ENCODE assay signal across 8 cellular contexts in the genomic region with DNA sequence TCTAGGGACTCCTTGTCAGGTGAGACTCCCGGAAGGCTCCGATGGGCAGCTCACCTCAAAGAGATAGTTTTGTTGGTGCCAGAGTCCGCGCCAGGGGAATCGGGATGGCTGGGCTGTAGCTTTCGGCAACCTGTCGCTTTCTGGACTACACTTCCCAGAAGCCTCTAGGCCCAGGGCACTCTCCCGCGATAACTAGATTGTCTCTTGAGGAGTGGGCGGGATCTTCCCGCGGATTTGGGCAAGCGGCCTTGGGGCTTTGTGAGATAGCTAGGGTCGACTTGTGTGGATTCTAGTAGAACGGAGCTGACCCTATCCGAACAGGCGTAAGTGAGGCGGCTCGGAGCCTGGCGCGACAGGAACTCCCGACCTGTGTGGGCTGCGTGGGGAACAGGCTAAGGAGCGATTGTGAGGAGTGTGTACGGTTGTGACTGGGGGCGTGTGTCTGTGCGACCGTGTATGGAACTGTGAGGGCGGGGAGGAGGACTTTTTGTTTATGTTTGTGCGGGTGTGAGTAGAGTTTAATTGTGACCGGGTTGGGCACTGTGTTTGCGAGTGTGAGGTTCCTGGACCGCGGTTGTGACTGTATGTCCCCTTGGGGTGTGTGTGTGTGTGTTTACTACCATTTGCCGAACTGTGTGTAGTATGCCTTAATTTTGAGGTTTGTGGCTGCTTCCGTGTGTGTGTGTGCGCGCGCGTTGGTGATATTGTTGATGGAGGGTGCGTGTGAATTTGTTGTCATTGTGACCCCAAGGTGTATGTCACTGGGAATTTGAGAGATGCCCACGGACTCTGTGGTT. TPM values are rescaled to one million over a fixed set of nuclear protein-coding genes. Genes with fewer than 3 reads are reported as not detected.
DNase-seq lines count a peak whose midpoint lies in the region; FAIRE-seq and TF ChIP-seq lines count a peak whose summit lies in the region.

A gene (plus strand): TSS at position 231 of the 797 bp plus-strand sequence. CDS start 25,955 bp downstream, outside the sequence.

- TF ChIP-seq POLR2A in endothelial cell of umbilical vein (IDR thresholded peaks at IDR 0.05; ENCODE audit: low read depth, low read length), result peak; percentile 44

- WGBS in mesodermal cell (ENCODE audit: insufficient coverage in 2 of 2), 2 experiments, result 1 to 2% methylated on average over 34 to 39 of the region's 42 CpGs

- peak; percentile 75 to 91 (median 85) for DNase-seq in CD8-positive, alpha-beta memory T cell
- peak; percentile 85 for DNase-seq in GM20000 (ENCODE audit: low spot score)
- peak; percentile 83 for DNase-seq in HT1080 (ENCODE audit: low read depth)
- DNase-seq in NT2/D1 (ENCODE audit: low read depth, low spot score), result peak; percentile 90
- DNase-seq in activated CD8-positive, alpha-beta memory T cell treated with anti-CD3 and anti-CD28 coated beads, Interleukin-2, amount 50 U/mL, for 4 hours, result peak; percentile 82
- DNase-seq in endothelial cell of umbilical vein (ENCODE audit: low read depth, low spot score), result peak; percentile 95
- DNase-seq in stimulated activated CD8-positive, alpha-beta memory T cell treated with anti-CD3 and anti-CD28 coated beads, Interleukin-15, amount 100 ng/mL, for 1 hour (ENCODE audit: low read depth), result peak; percentile 64

- no peaks in the 10 kb centered on the region for H3K9me1 ChIP-seq in endothelial cell of umbilical vein (replicated peaks; ENCODE audit: control insufficient read depth, extremely low read depth, insufficient read depth, low read length)

- no peaks in the 10 kb centered on the region for H3K27me3 Mint-ChIP-seq in CD8-positive, alpha-beta memory T cell

- peak within 1 kb of the TSS; percentile 91 for H3K4me3 ChIP-seq in CD8-positive, alpha-beta memory T cell (ENCODE audit: low read length)
- H3K4me3 ChIP-seq in NT2/D1 (ENCODE audit: insufficient read length, low read depth), result peak within 1 kb of the TSS; percentile 97
- H3K4me3 ChIP-seq in endothelial cell of umbilical vein (replicated peaks in 1 of 3; ENCODE audit: insufficient read depth in 1 of 3, low read depth in 1 of 3, low read length in 3 of 3), result peak within 1 kb of the TSS; percentile 49 to 75 (median 72)
- H3K4me3 ChIP-seq in mesodermal cell (ENCODE audit: extremely low read depth, insufficient read depth, low read length, poor library complexity, severe bottlenecking), result peak within 1 kb of the TSS; percentile 69

- no peaks in the 10 kb centered on the region for H3K9me3 ChIP-seq in CD8-positive, alpha-beta memory T cell (ENCODE audit: low read length)
- H3K9me3 ChIP-seq in NT2/D1 (ENCODE audit: insufficient read depth, low read length), result no peaks in the 10 kb centered on the region
- H3K9me3 ChIP-seq in endothelial cell of umbilical vein (replicated peaks; ENCODE audit: control insufficient read depth, insufficient read depth, low read length), result no peaks in the 10 kb centered on the region
- peaks cover 28% of the 10 kb centered on the region for H3K9me3 ChIP-seq in mesodermal cell (ENCODE audit: control insufficient read depth, low read length)

- peaks cover 11 to 31% (median 19%) of the 10 kb centered on the region in 3 donors for H3K4me1 Mint-ChIP-seq in CD8-positive, alpha-beta memory T cell

- H3K27ac Mint-ChIP-seq in CD8-positive, alpha-beta memory T cell, result no peak within 1 kb of the TSS

- TF ChIP-seq CTCF in GM20000 (IDR thresholded peaks at IDR 0.05; ENCODE audit: extremely low read depth, missing control alignments) (no peak), endothelial cell of umbilical vein (IDR thresholded peaks at IDR 0.05; ENCODE audit: extremely low read depth in 1 of 2, insufficient read depth in 1 of 2, low read depth in 1 of 2, low read length in 2 of 2) (no peak)

- peak within 1 kb of the TSS; percentile 98 for H2AFZ ChIP-seq in endothelial cell of umbilical vein (ENCODE audit: low read depth, low read length)

- peak within 1 kb of the TSS; percentile 66 for H3K4me2 ChIP-seq in endothelial cell of umbilical vein (ENCODE audit: insufficient read depth, low read length)

- H3K79me2 ChIP-seq in endothelial cell of umbilical vein (ENCODE audit: control insufficient read depth, insufficient read depth, low read length), result no peaks in the 10 kb centered on the region

- H3K27me3 ChIP-seq in CD8-positive, alpha-beta memory T cell (ENCODE audit: insufficient read depth, low read length, poor library complexity, severe bottlenecking), result no peaks in the 10 kb centered on the region
- H3K27me3 ChIP-seq in NT2/D1 (ENCODE audit: insufficient read depth, insufficient read length) (no peaks in the 10 kb centered on the region), endothelial cell of umbilical vein (ENCODE audit: control insufficient read depth in 2 of 2, insufficient read depth in 2 of 2, low read length in 2 of 2) (no peaks in the 10 kb centered on the region)

- peak within 1 kb of the TSS; percentile 68 for H3K27ac ChIP-seq in CD8-positive, alpha-beta memory T cell (ENCODE audit: low read depth, low read length)
- H3K27ac ChIP-seq in endothelial cell of umbilical vein (ENCODE audit: insufficient read depth, low read depth, low read length) (peak within 1 kb of the TSS; percentile 83), mesodermal cell (ENCODE audit: low read depth, low read length, severe bottlenecking) (peak within 1 kb of the TSS; percentile 76)

- intact Hi-C loops in endothelial cell of umbilical vein (cut with micrococcal nuclease), result loop anchor here (1.0 to 5.0 kb wide), 6 partner anchors 13 to 323 kb away; a partner anchor contains a TSS

- CTCF ChIA-PET in CD8-positive, alpha-beta memory T cell (lab: Charles Lee), result interaction anchor here (1.0 to 2.3 kb wide), 3 partner anchors 13 to 321 kb away, joined by 4 to 17 read pairs (median 5); a partner anchor contains a TSS
- CTCF ChIA-PET in endothelial cell of umbilical vein (lab: Charles Lee), result interaction anchor here (0.9 to 1.3 kb wide), 5 partner anchors 12 to 80 kb away, joined by 3 to 12 read pairs (median 3); a partner anchor contains a TSS

- peaks cover 3 to 12% (median 6%) of the 10 kb centered on the region in 5 donors for H3K9me3 Mint-ChIP-seq in CD8-positive, alpha-beta memory T cell

- no peaks in the 10 kb centered on the region for H4K20me1 ChIP-seq in endothelial cell of umbilical vein (replicated peaks; ENCODE audit: control insufficient read depth, extremely low read depth, insufficient read depth, low read length)

- TSS peak; percentile 19 for BruUV-seq in endothelial cell of umbilical vein (replicated peaks; lab: Mats Ljungman, UMichigan)

- H3K36me3 Mint-ChIP-seq in CD8-positive, alpha-beta memory T cell, result peaks cover 19 to 33% (median 24%) of the 10 kb centered on the region in 3 donors

- no peak within 1 kb of the TSS for H3K4me3 Mint-ChIP-seq in CD8-positive, alpha-beta memory T cell

- peak; percentile 94 for FAIRE-seq in endothelial cell of umbilical vein (lab: Jason Lieb, UNC)

- H3K36me3 ChIP-seq in CD8-positive, alpha-beta memory T cell (ENCODE audit: insufficient read depth, low read length), result peaks cover 3% of the 10 kb centered on the region
- peaks cover 15% of the 10 kb centered on the region for H3K36me3 ChIP-seq in NT2/D1 (ENCODE audit: insufficient read depth, insufficient read length, low read length)
- no peaks in the 10 kb centered on the region for H3K36me3 ChIP-seq in endothelial cell of umbilical vein (ENCODE audit: control insufficient read depth in 2 of 2, extremely low read depth in 1 of 2, insufficient read depth in 2 of 2, low read length in 2 of 2)
- peaks cover 41% of the 10 kb centered on the region for H3K36me3 ChIP-seq in mesodermal cell (ENCODE audit: control insufficient read depth, insufficient read depth, low read length)

- POLR2A ChIA-PET in CD8-positive, alpha-beta memory T cell (lab: Charles Lee), result interaction anchor here (0.8 to 2.6 kb wide), 8 partner anchors 12 to 656 kb away, joined by 3 to 49 read pairs (median 6); a partner anchor contains a TSS
- POLR2A ChIA-PET in endothelial cell of umbilical vein (lab: Charles Lee), result interaction anchor here (1.1 to 2.7 kb wide), 4 partner anchors 8 to 929 kb away, joined by 3 to 26 read pairs (median 3); a partner anchor contains a TSS

- peaks cover 18% of the 10 kb centered on the region for H3K4me1 ChIP-seq in CD8-positive, alpha-beta memory T cell (ENCODE audit: insufficient read depth, low read length)
- H3K4me1 ChIP-seq in NT2/D1 (ENCODE audit: insufficient read depth, insufficient read length) (no peaks in the 10 kb centered on the region), endothelial cell of umbilical vein (ENCODE audit: control insufficient read depth, extremely low read depth, insufficient read depth, low read length) (peaks cover 10% of the 10 kb centered on the region), mesodermal cell (ENCODE audit: control insufficient read depth, insufficient read depth, low read length, poor library complexity, severe bottlenecking) (peaks cover 5% of the 10 kb centered on the region)

- H3K9ac ChIP-seq in NT2/D1 (ENCODE audit: insufficient read length, low read depth) (peak within 1 kb of the TSS; percentile 95), endothelial cell of umbilical vein (replicated peaks; ENCODE audit: extremely low read depth, insufficient read depth, low read length) (peak within 1 kb of the TSS; percentile 69)

- dilution Hi-C loops in endothelial cell of umbilical vein (cut with MboI; ENCODE audit: extremely low pct_ligation_motif_present, low sequenced_read_pairs), result no loop called here

TF ChIP-seq in endothelial cell of umbilical vein, 7 proteins besides CTCF, POLR2A, EP300 and RAD21:
- no peak for TF ChIP-seq JUN (IDR thresholded peaks at IDR 0.05; ENCODE audit: borderline replicate concordance, insufficient read depth, insufficient read length, low read depth)
- TF ChIP-seq POLR2AphosphoS5 (IDR thresholded peaks at IDR 0.05; ENCODE audit: insufficient read depth, low read depth, low read length), result peak; percentile 11
TF ChIP-seq in endothelial cell of umbilical vein: peak in this region for 1.

RNA-seq across cellular contexts. Expression of the gene that starts here (rescaled TPM):
- 1 to 10 TPM; 3.9 to 4.9 TPM for total RNA-seq in CD8-positive, alpha-beta memory T cell
- 5.2 TPM for polyA plus RNA-seq in CD8-positive, alpha-beta memory T cell
- total RNA-seq in HT1080 (2014; rRNA removed; shearing (Covaris generic)), result 1.4 and 1.9 TPM in 2 replicates
- polyA plus RNA-seq in HT1080 (2015; cell fraction: cytosol; rRNA removed), result 0.02 and 0.28 TPM in 2 replicates
- 0.06 and 0.53 TPM in 2 replicates for polyA plus RNA-seq in HT1080 (2015; cell fraction: nucleus; rRNA removed)
- 3.4 and 3.8 TPM in 2 replicates for total RNA-seq in endothelial cell of umbilical vein
- 2.2 and 2.7 TPM in 2 replicates for polyA plus RNA-seq in endothelial cell of umbilical vein
- polyA plus RNA-seq in endothelial cell of umbilical vein (2011; cell fraction: cytosol; rRNA removed), result 1.8 TPM in 2 replicates
- 5.1 and 7.6 TPM in 2 replicates for polyA plus RNA-seq in endothelial cell of umbilical vein (2011; cell fraction: nucleus; rRNA removed)
- 2.0 and 2.8 TPM in 2 replicates for polyA plus RNA-seq in endothelial cell of umbilical vein (2012)
- 5.7 and 6.1 TPM in 2 replicates for polyA minus RNA-seq in endothelial cell of umbilical vein
- not detected for polyA minus RNA-seq in endothelial cell of umbilical vein (2011; cell fraction: cytosol; rRNA and poly(A)+ RNA removed)
- 3.5 and 5.2 TPM in 2 replicates for polyA minus RNA-seq in endothelial cell of umbilical vein (2011; cell fraction: nucleus; rRNA and poly(A)+ RNA removed)
- polyA plus RNA-seq in mesodermal cell (2013, experiment 1 of 2), result 2.9 TPM
- polyA plus RNA-seq in mesodermal cell (2013, experiment 2 of 2), result 5.2 TPM

Comparison
In these comparisons a context has a peak if more than half of its experiments do, and no peak if none do; other contexts are left out.
1. Peak in every context shown above with its lines: DNase-seq, H3K4me3 ChIP-seq and H3K27ac ChIP-seq.